In genomic region chr3:141242035-141242721, GRCh38 we compare ENCODE assay signal across 18 cellular contexts. TPM values are rescaled to one million over a fixed set of nuclear protein-coding genes. Genes with fewer than 3 reads are reported as not detected.
A peak's percentile ranks its signal among the peaks of the same experiment; 100 is the strongest.
DNase-seq lines count a peak whose midpoint lies in the region; ATAC-seq and TF ChIP-seq lines count a peak whose summit lies in the region.
"Had no signal": no experiment of that assay in that cellular context is flagged by ENCODE, and none has a peak within 500 bp of the region (broad histone marks: within the 10 kb centered on the region; RNA-seq: fewer than 3 reads in every experiment).

No MANE protein-coding gene starts in this region.

- DNase-seq in T-helper 2 cell treated with Interferon-gamma antibody and Interleukin-4, amounts not matched to agents 5 μg/mL and 100 μg/mL, for 36 hours (ENCODE audit: low spot score): no peak
- no peak for DNase-seq in T-helper 2 cell
- DNase-seq in activated T-helper 2 cell treated with anti-CD3 and anti-CD28 coated beads, Interferon-gamma antibody, Interleukin-2, Interleukin-4, amounts not matched to agents 10 μg/mL and 5 μg/mL and 100 μg/mL, durations not matched to agents 14 hours and 24 hours and 36 hours (ENCODE audit: low spot score): no peak
- DNase-seq in islet precursor cell: peak; percentile 15
- peak in 1 of 2 donors; percentile 55 for DNase-seq in tibial artery
- no peak for DNase-seq in iPS-NIHi11 (ENCODE audit: low spot score)
- DNase-seq in germinal center (ENCODE audit: low spot score): no peak
- DNase-seq: activated CD4-positive, alpha-beta T cell treated with anti-CD3 and anti-CD28 coated beads for 1 hour; body of pancreas; effector CD4-positive, alpha-beta T cell; IMR-90; NCI-H1105 treated with DMSO at 0.1 percent for 48 hours; NCI-H510A; PC-9; stimulated activated CD4-positive, alpha-beta T cell treated with anti-CD3 and anti-CD28 coated beads, Interleukin-1b, Interleukin-23, amount 100 ng/mL, for 48 hours; T-cell had no signal

- ATAC-seq in HG03045 (IDR thresholded peaks at IDR 0.05; ENCODE audit: unreplicated experiment): no peak
- ATAC-seq: body of pancreas had no signal

- H3K4me1 ChIP-seq in tibial artery: peaks cover 0 to 54% (median 39%) of the 10 kb centered on the region in 4 donors

- no peak for TF ChIP-seq CTCF in tibial artery (IDR thresholded peaks at IDR 0.05)

- H3K27me3 ChIP-seq in tibial artery: no peaks in the 10 kb centered on the region
- H3K27me3 ChIP-seq: body of pancreas had no signal

- H3K4me3 ChIP-seq in tibial artery: no peak overlapping the region
- H3K4me3 ChIP-seq: A549, body of pancreas, PC-9 had no signal

- intact Hi-C loops in activated T-helper 2 cell treated with anti-CD3 and anti-CD28 coated beads, Interferon-gamma antibody, Interleukin-2, Interleukin-4, amounts not matched to agents 10 μg/mL and 5 μg/mL and 100 μg/mL, durations not matched to agents 14 hours and 24 hours and 36 hours (cut with micrococcal nuclease): no loop called here
- intact Hi-C loops in tibial artery (cut with DNase I; ENCODE audit: low total_unique reads): no loop called here

- H3K9me3 Mint-ChIP-seq in T-helper 2 cell treated with Interferon-gamma antibody and Interleukin-4, amounts not matched to agents 5 μg/mL and 100 μg/mL, for 36 hours: no peaks in the 10 kb centered on the region
- H3K9me3 Mint-ChIP-seq in activated T-helper 2 cell treated with anti-CD3 and anti-CD28 coated beads, Interferon-gamma antibody, Interleukin-2, Interleukin-4, amounts not matched to agents 10 μg/mL and 5 μg/mL and 100 μg/mL, durations not matched to agents 14 hours and 24 hours and 36 hours: no peaks in the 10 kb centered on the region
- H3K9me3 Mint-ChIP-seq: T-cell had no signal

- peaks cover 0 to 5% (median 0%) of the 10 kb centered on the region in 3 donors for H3K36me3 ChIP-seq in tibial artery

- H3K4me1 Mint-ChIP-seq in T-helper 2 cell treated with Interferon-gamma antibody and Interleukin-4, amounts not matched to agents 5 μg/mL and 100 μg/mL, for 36 hours (ENCODE audit: low read depth): peaks cover 62% of the 10 kb centered on the region
- H3K4me1 Mint-ChIP-seq in activated T-helper 2 cell treated with anti-CD3 and anti-CD28 coated beads, Interferon-gamma antibody, Interleukin-2, Interleukin-4, amounts not matched to agents 10 μg/mL and 5 μg/mL and 100 μg/mL, durations not matched to agents 14 hours and 24 hours and 36 hours (ENCODE audit: low read depth): peaks cover 68% of the 10 kb centered on the region

- no peaks in the 10 kb centered on the region for H3K9me3 ChIP-seq in tibial artery
- H3K9me3 ChIP-seq: A549, body of pancreas had no signal

- peaks cover 53% of the 10 kb centered on the region for H3K36me3 Mint-ChIP-seq in T-helper 2 cell treated with Interferon-gamma antibody and Interleukin-4, amounts not matched to agents 5 μg/mL and 100 μg/mL, for 36 hours (ENCODE audit: low read depth)
- peaks cover 66% of the 10 kb centered on the region for H3K36me3 Mint-ChIP-seq in activated T-helper 2 cell treated with anti-CD3 and anti-CD28 coated beads, Interferon-gamma antibody, Interleukin-2, Interleukin-4, amounts not matched to agents 10 μg/mL and 5 μg/mL and 100 μg/mL, durations not matched to agents 14 hours and 24 hours and 36 hours (ENCODE audit: low read depth)

- H3K27ac ChIP-seq in tibial artery: peak overlapping the region; percentile 89 to 90
- H3K27ac ChIP-seq: A549, body of pancreas, PC-9 had no signal

- H3K27me3 Mint-ChIP-seq in T-helper 2 cell treated with Interferon-gamma antibody and Interleukin-4, amounts not matched to agents 5 μg/mL and 100 μg/mL, for 36 hours (ENCODE audit: low read depth): no peaks in the 10 kb centered on the region
- H3K27me3 Mint-ChIP-seq in activated T-helper 2 cell treated with anti-CD3 and anti-CD28 coated beads, Interferon-gamma antibody, Interleukin-2, Interleukin-4, amounts not matched to agents 10 μg/mL and 5 μg/mL and 100 μg/mL, durations not matched to agents 14 hours and 24 hours and 36 hours (ENCODE audit: low read depth): no peaks in the 10 kb centered on the region
- H3K27me3 Mint-ChIP-seq: T-cell had no signal

- H3K4me3 Mint-ChIP-seq in T-helper 2 cell treated with Interferon-gamma antibody and Interleukin-4, amounts not matched to agents 5 μg/mL and 100 μg/mL, for 36 hours: no peak overlapping the region
- H3K4me3 Mint-ChIP-seq in activated T-helper 2 cell treated with anti-CD3 and anti-CD28 coated beads, Interferon-gamma antibody, Interleukin-2, Interleukin-4, amounts not matched to agents 10 μg/mL and 5 μg/mL and 100 μg/mL, durations not matched to agents 14 hours and 24 hours and 36 hours (ENCODE audit: low read depth): no peak overlapping the region

- peak overlapping the region; percentile 75 for H3K27ac Mint-ChIP-seq in T-helper 2 cell treated with Interferon-gamma antibody and Interleukin-4, amounts not matched to agents 5 μg/mL and 100 μg/mL, for 36 hours
- H3K27ac Mint-ChIP-seq in activated T-helper 2 cell treated with anti-CD3 and anti-CD28 coated beads, Interferon-gamma antibody, Interleukin-2, Interleukin-4, amounts not matched to agents 10 μg/mL and 5 μg/mL and 100 μg/mL, durations not matched to agents 14 hours and 24 hours and 36 hours: peak overlapping the region; percentile 87

RNA-seq across cellular contexts. Expression of gene PXYLP1, which starts 10.6 kb away (rescaled TPM):
- total RNA-seq in activated T-helper 2 cell treated with anti-CD3 and anti-CD28 coated beads, Interferon-gamma antibody, Interleukin-2, Interleukin-4, amounts not matched to agents 10 μg/mL and 5 μg/mL and 100 μg/mL, durations not matched to agents 14 hours and 24 hours and 36 hours: 57.2 and 66.0 TPM in 2 replicates
